9 cellular contexts compared by ENCODE assay signal in genomic region chr10:70458329-70459060, GRCh38. TPM values are rescaled to one million over a fixed set of nuclear protein-coding genes. Genes with fewer than 3 reads are reported as not detected.
DNase-seq lines count a peak whose midpoint lies in the region; ATAC-seq and TF ChIP-seq lines count a peak whose summit lies in the region.
"Had no signal": no experiment of that assay in that cellular context is flagged by ENCODE, and none has a peak within 500 bp of the region (broad histone marks: within the 10 kb centered on the region; RNA-seq: fewer than 3 reads in every experiment).

No MANE protein-coding gene starts in this region.

- H3K27ac ChIP-seq in dorsolateral prefrontal cortex = peak overlapping the region in 42 of 59 donors; percentile 2 to 83 (median 54)
- H3K27ac ChIP-seq: KMS-11 had no signal

- POLR2A ChIA-PET in T-cell (lab: Charles Lee) = interaction anchor here in 1 of 2 donors (0.5 kb wide), 1 partner anchor 22 kb away, joined by 3 read pairs; no protein-coding TSS in a partner anchor

- TF ChIP-seq CTCF in GM13976 (IDR thresholded peaks at IDR 0.05; ENCODE audit: borderline replicate concordance, control extremely low read depth, extremely low read depth, insufficient read depth, missing control alignments) (no peak), dorsolateral prefrontal cortex (IDR thresholded peaks at IDR 0.05 in 54 of 56, conservative IDR thresholded peaks at IDR 0.05 in 2 of 56; ENCODE audit: low read depth in 1 of 56, partially characterized antibody in 56 of 56) (peak in 1 of 56 donors; percentile 9)

- no peak overlapping the region for H3K27ac Mint-ChIP-seq in T-cell
- H3K27ac Mint-ChIP-seq in memory B cell = no peak overlapping the region

- no peaks in the 10 kb centered on the region for H3K36me3 Mint-ChIP-seq in T-cell
- H3K36me3 Mint-ChIP-seq in memory B cell = no peaks in the 10 kb centered on the region

- peaks cover 0 to 12% (median 4%) of the 10 kb centered on the region in 3 donors for H3K4me1 Mint-ChIP-seq in T-cell
- H3K4me1 Mint-ChIP-seq in memory B cell = peaks cover 5% of the 10 kb centered on the region

- peak overlapping the region in 1 of 3 donors; percentile 17 for H3K4me3 Mint-ChIP-seq in T-cell
- peak overlapping the region; percentile 54 for H3K4me3 Mint-ChIP-seq in memory B cell

- peak overlapping the region; percentile 17 to 68 (median 54) for H3K4me3 ChIP-seq in dorsolateral prefrontal cortex

- no peaks in the 10 kb centered on the region for H3K27me3 ChIP-seq in dorsolateral prefrontal cortex

- ATAC-seq in T-cell (replicated peaks in 1 of 4) (peak; percentile 40 to 55 (median 54)), memory B cell (ENCODE audit: low read depth) (peak; percentile 53), GM21529 (IDR thresholded peaks at IDR 0.05; ENCODE audit: unreplicated experiment) (no peak)

- no peaks in the 10 kb centered on the region for H3K9me3 Mint-ChIP-seq in T-cell
- H3K9me3 Mint-ChIP-seq in memory B cell = no peaks in the 10 kb centered on the region

- CTCF ChIA-PET in T-cell (lab: Charles Lee) = interaction anchor here in 1 of 2 donors (0.7 kb wide), 1 partner anchor 126 kb away, joined by 4 read pairs; no protein-coding TSS in a partner anchor

- DNase-seq in GM13976 (ENCODE audit: low spot score) = peak; percentile 55
- DNase-seq in T-cell = peak in 4 of 34 experiments; percentile 5 to 37 (median 14)
- DNase-seq in dorsolateral prefrontal cortex = peak in 7 of 10 donors; percentile 36 to 84 (median 61)
- DNase-seq in memory B cell (ENCODE audit: low spot score in 2 of 2) = no peak
- DNase-seq in stimulated activated CD8-positive, alpha-beta memory T cell treated with anti-CD3 and anti-CD28 coated beads, Interleukin-15, amount 100 ng/mL, for 48 hours (ENCODE audit: low read depth in 2 of 2) = peak; percentile 51 to 61
- DNase-seq in NCI-H1048 (lab: John Stamatoyannopoulos, UW) = no peak
- DNase-seq in NK-92 (lab: John Stamatoyannopoulos, UW; ENCODE audit: unreplicated experiment) = no peak

- peaks cover 30 to 44% of the 10 kb centered on the region in 2 donors for H3K27me3 Mint-ChIP-seq in T-cell
- H3K27me3 Mint-ChIP-seq in memory B cell = peaks cover 27% of the 10 kb centered on the region

- intact Hi-C loops in dorsolateral prefrontal cortex (cut with DNase I) = no loop called here

- in situ Hi-C loops in GM13976 (cut with MboI; ENCODE audit: low sequenced_read_pairs, unreplicated experiment) = loop anchor here (25.0 kb wide), 1 partner anchor 304 kb away; no protein-coding TSS in a partner anchor

RNA-seq across cellular contexts. Expression of gene NODAL, which starts 17.0 kb away (rescaled TPM):
- total RNA-seq in T-cell = not detected
- total RNA-seq in dorsolateral prefrontal cortex = 1 to 10 TPM in 2 of 120 experiments, under 1 TPM in 19, not detected in 99; 0.23 to 1.2 (median 0.43) TPM

RNA-seq across cellular contexts. Expression of gene PALD1, which starts 20.1 kb away (rescaled TPM):
- total RNA-seq in T-cell (under 1 TPM; 0.10 to 0.38 (median 0.13) TPM), dorsolateral prefrontal cortex (10 to 100 TPM in 105 of 120 experiments, 1 to 10 TPM in 15; 7.2 to 25.7 (median 13.2) TPM)

RNA-seq across cellular contexts. Expression of gene EIF4EBP2, which starts 54.5 kb away (rescaled TPM):
- total RNA-seq in T-cell (10 to 100 TPM; 39.9 to 47.7 (median 42.6) TPM), dorsolateral prefrontal cortex (10 to 100 TPM; 28.6 to 91.0 (median 50.9) TPM)

Comparison
In these comparisons a context has a peak if more than half of its experiments do, and no peak if none do; other contexts are left out.
1. DNase-seq: peak in GM13976 (single experiment), dorsolateral prefrontal cortex (7 of 10) and stimulated activated CD8-positive, alpha-beta memory T cell treated with anti-CD3 and anti-CD28 coated beads, Interleukin-15, amount 100 ng/mL, for 48 hours (2 of 2); none in memory B cell (0 of 2), NCI-H1048 (single experiment) and NK-92 (single experiment).
2. RNA of gene PALD1, which starts 20.1 kb away (total RNA-seq): 7.2 to 25.7 TPM in dorsolateral prefrontal cortex; 0.10 to 0.38 TPM in T-cell; every median in the first group is over 4 times any median in the second.